ENCODE assay signal across 7 cellular contexts in genomic region chr17:32319548-32319905, GRCh38. TPM values are rescaled to one million over a fixed set of nuclear protein-coding genes. Genes with fewer than 3 reads are reported as not detected.
DNase-seq lines count a peak whose midpoint lies in the region; ATAC-seq and TF ChIP-seq lines count a peak whose summit lies in the region.

No MANE protein-coding gene starts in this region.

- peak; percentile 99 for TF ChIP-seq CTCF in GM12864 (IDR thresholded peaks at IDR 0.05; ENCODE audit: low read depth, low read length, missing control alignments)

- H3K4me3 ChIP-seq in GM12864 (ENCODE audit: low read depth, low read length) = peak overlapping the region; percentile 24

- DNase-seq in GM12864 (ENCODE audit: low read depth) (no peak), NCI-H526 (lab: John Stamatoyannopoulos, UW) (peak; percentile 34 to 80), dermis blood vessel endothelial cell (peak; percentile 75), lung microvascular endothelial cell (ENCODE audit: low read depth in 2 of 2) (peak; percentile 57 to 69)
- DNase-seq in activated CD4-positive, alpha-beta T cell treated with anti-CD3 and anti-CD28 coated beads, Interleukin-2, amount 50 U/mL, for 24 hours (ENCODE audit: low read depth in 1 of 2, low spot score in 1 of 2) = peak; percentile 58 to 65
- peak; percentile 50 to 51 for DNase-seq in stimulated activated CD8-positive, alpha-beta memory T cell treated with anti-CD3 and anti-CD28 coated beads, Interleukin-2, amount 100 ng/mL, for 1 hour (ENCODE audit: low read depth in 2 of 2)

- peak; percentile 70 for ATAC-seq in HG02678 (IDR thresholded peaks at IDR 0.05; ENCODE audit: unreplicated experiment)

RNA-seq across cellular contexts. Expression of gene C17orf75, which starts 22.4 kb away (rescaled TPM):
- total RNA-seq in dermis blood vessel endothelial cell (16.5 and 19.6 TPM in 2 replicates), lung microvascular endothelial cell (27.5 and 30.6 TPM in 2 replicates)

RNA-seq across cellular contexts. Expression of gene ZNF207, which starts 30.4 kb away (rescaled TPM):
- 115 and 117 TPM in 2 replicates for total RNA-seq in dermis blood vessel endothelial cell
- 43.2 and 52.0 TPM in 2 replicates for total RNA-seq in lung microvascular endothelial cell

RNA-seq across cellular contexts. Expression of gene RHBDL3, which starts 53.9 kb away (rescaled TPM):
- total RNA-seq in dermis blood vessel endothelial cell (0.05 TPM in 1 of 2 replicates, not detected in the other), lung microvascular endothelial cell (under 0.01 TPM in 1 of 2 replicates, not detected in the other)
